1 cellular context compared by ENCODE assay signal in genomic region chr3:10196389-10197052, GRCh38.
TF ChIP-seq lines count a peak whose summit lies in the region.

No MANE protein-coding gene starts in this region.

TF ChIP-seq in GM12878, 131 proteins besides CTCF, POLR2A, EP300 and RAD21:
- 0 out of 4 replicates have a peak, but pooled peaks of 1 of the 2 experiments have one; percentile 11 for TF ChIP-seq IKZF2 (IDR thresholded peaks at IDR 0.05)
- TF ChIP-seq E2F8 (IDR thresholded peaks at IDR 0.05; ENCODE audit: low read depth, partially characterized antibody): no peak
- no peak for TF ChIP-seq RCOR1 (conservative IDR thresholded peaks at IDR 0.05; ENCODE audit: low read depth, low read length)
- TF ChIP-seq WRNIP1 (IDR thresholded peaks at IDR 0.05; ENCODE audit: borderline replicate concordance, low read depth, low read length): no peak
- 0 out of 2 replicates have a peak, but pooled peaks have one; percentile 24 for TF ChIP-seq ZNF687 (IDR thresholded peaks at IDR 0.05)
- TF ChIP-seq PBX3 (IDR thresholded peaks at IDR 0.05; ENCODE audit: insufficient replicate concordance, low read depth, low read length): no peak
- no peak for TF ChIP-seq HDAC2 (IDR thresholded peaks at IDR 0.05)
- no peak for TF ChIP-seq NKRF (conservative IDR thresholded peaks at IDR 0.05)
- TF ChIP-seq ZBTB33 (IDR thresholded peaks at IDR 0.05): no peak
- TF ChIP-seq EED (IDR thresholded peaks at IDR 0.05; ENCODE audit: low read depth): peak; percentile 38
- TF ChIP-seq MEF2B (IDR thresholded peaks at IDR 0.05; ENCODE audit: partially characterized antibody, poor library complexity, severe bottlenecking): peak; percentile 79
- no peak for TF ChIP-seq FOS (IDR thresholded peaks at IDR 0.05; ENCODE audit: borderline replicate concordance, extremely low read depth, insufficient read length)
- no peak for TF ChIP-seq SMAD1 (IDR thresholded peaks at IDR 0.05; ENCODE audit: low read depth, partially characterized antibody)
- TF ChIP-seq ATF3 (IDR thresholded peaks at IDR 0.05; ENCODE audit: borderline replicate concordance, extremely low read depth, low read depth, low read length): no peak
- no peak for TF ChIP-seq DPF2 (IDR thresholded peaks at IDR 0.05)
- peak; percentile 50; the same call in 1 of the 2 replicates for TF ChIP-seq SPI1 (IDR thresholded peaks at IDR 0.05; ENCODE audit: borderline replicate concordance, insufficient read depth, low read depth, low read length)
- TF ChIP-seq CBX3 (IDR thresholded peaks at IDR 0.05; ENCODE audit: borderline replicate concordance, low read depth): no peak
